Comparison of ENCODE assay signal across 8 cellular contexts in the genomic region with DNA sequence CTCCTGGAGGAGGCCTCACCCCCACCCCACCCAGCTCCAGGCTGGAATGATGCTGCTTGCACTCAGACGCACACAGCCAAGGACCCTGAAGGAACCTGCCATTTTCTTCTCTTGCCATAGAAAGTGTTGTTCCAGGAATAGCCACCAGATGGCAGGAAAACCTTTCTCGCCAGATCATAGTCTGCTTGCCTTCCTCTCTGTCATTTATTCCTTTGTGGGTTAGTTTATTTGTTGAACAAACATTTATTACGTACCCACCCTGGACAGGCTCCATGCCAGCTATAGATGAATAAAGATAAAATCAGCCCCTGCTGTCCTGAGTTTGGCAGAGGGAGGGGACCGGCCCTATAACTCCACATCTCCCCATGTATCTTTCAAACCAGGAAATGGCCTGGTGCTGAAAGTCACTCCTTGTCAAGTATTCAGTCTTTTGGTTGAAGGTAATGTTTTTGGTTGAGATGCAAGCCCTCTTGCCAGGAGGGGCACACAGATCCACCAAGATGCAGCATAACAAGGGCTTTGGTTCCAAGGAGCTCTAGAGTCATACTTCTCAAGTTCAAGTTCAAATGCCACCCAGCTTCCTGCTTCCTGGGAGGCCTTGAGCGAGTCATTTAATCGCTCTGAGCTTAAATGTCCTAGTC. TPM values are rescaled to one million over a fixed set of nuclear protein-coding genes. Genes with fewer than 3 reads are reported as not detected.
DNase-seq lines count a peak whose midpoint lies in the region; ATAC-seq lines count a peak whose summit lies in the region.

No MANE protein-coding gene starts in this region.

- H3K4me3 ChIP-seq in CD4-positive, CD25-positive, alpha-beta regulatory T cell (ENCODE audit: low read depth, low read length), result peak overlapping the region; percentile 0

- H3K27me3 Mint-ChIP-seq in CD4-positive, CD25-positive, alpha-beta regulatory T cell, result no peaks in the 10 kb centered on the region
- H3K27me3 Mint-ChIP-seq in stimulated activated naive B cell treated with anti-CD40 and anti-IgM and Interleukin-4, amounts not matched to agents 10 μg/mL and 1 μg/mL and 100 μg/mL, for 72 hours, result peaks cover 9 to 13% of the 10 kb centered on the region in 2 donors

- no peak overlapping the region for H3K27ac ChIP-seq in CD4-positive, CD25-positive, alpha-beta regulatory T cell (ENCODE audit: insufficient read depth, low read length, poor library complexity, severe bottlenecking)

- H3K4me1 Mint-ChIP-seq in CD4-positive, CD25-positive, alpha-beta regulatory T cell, result peaks cover 0 to 29% (median 12%) of the 10 kb centered on the region in 4 donors
- H3K4me1 Mint-ChIP-seq in stimulated activated naive B cell treated with anti-CD40 and anti-IgM and Interleukin-4, amounts not matched to agents 10 μg/mL and 1 μg/mL and 100 μg/mL, for 72 hours, result peaks cover 1 to 9% of the 10 kb centered on the region in 2 donors

- H3K36me3 Mint-ChIP-seq in CD4-positive, CD25-positive, alpha-beta regulatory T cell, result no peaks in the 10 kb centered on the region
- no peaks in the 10 kb centered on the region for H3K36me3 Mint-ChIP-seq in stimulated activated naive B cell treated with anti-CD40 and anti-IgM and Interleukin-4, amounts not matched to agents 10 μg/mL and 1 μg/mL and 100 μg/mL, for 72 hours

- no peaks in the 10 kb centered on the region for H3K36me3 ChIP-seq in CD4-positive, CD25-positive, alpha-beta regulatory T cell (ENCODE audit: control insufficient read depth, insufficient read depth, low read length)

- no peaks in the 10 kb centered on the region for H3K9me3 ChIP-seq in CD4-positive, CD25-positive, alpha-beta regulatory T cell (ENCODE audit: control insufficient read depth in 2 of 2, low read length in 2 of 2)

- H3K4me3 Mint-ChIP-seq in CD4-positive, CD25-positive, alpha-beta regulatory T cell, result peak overlapping the region in 1 of 4 donors; percentile 2
- H3K4me3 Mint-ChIP-seq in stimulated activated naive B cell treated with anti-CD40 and anti-IgM and Interleukin-4, amounts not matched to agents 10 μg/mL and 1 μg/mL and 100 μg/mL, for 72 hours, result no peak overlapping the region

- H3K27me3 ChIP-seq in CD4-positive, CD25-positive, alpha-beta regulatory T cell (ENCODE audit: control insufficient read depth, insufficient read depth, low read length), result no peaks in the 10 kb centered on the region

- H3K27ac Mint-ChIP-seq in CD4-positive, CD25-positive, alpha-beta regulatory T cell, result peak overlapping the region; percentile 71 to 91 (median 91)
- peak overlapping the region; percentile 16 for H3K27ac Mint-ChIP-seq in stimulated activated naive B cell treated with anti-CD40 and anti-IgM and Interleukin-4, amounts not matched to agents 10 μg/mL and 1 μg/mL and 100 μg/mL, for 72 hours

- DNase-seq in CD4-positive, CD25-positive, alpha-beta regulatory T cell, result peak; percentile 53 to 84 (median 81)
- peak; percentile 79 for DNase-seq in NCI-H748 treated with DMSO at 0.1 percent for 48 hours (lab: John Stamatoyannopoulos, UW)
- peak; percentile 65 for DNase-seq in activated CD4-positive, alpha-beta T cell treated with anti-CD3 and anti-CD28 coated beads, Interleukin-2, amount 50 U/mL, for 1 hour
- DNase-seq in effector CD4-positive, alpha-beta T cell, result peak; percentile 67
- peak; percentile 72 for DNase-seq in midbrain (lab: John Stamatoyannopoulos, UW)
- peak; percentile 56 for DNase-seq in stimulated activated naive B cell treated with anti-CD40 and anti-IgM and Interleukin-4, amounts not matched to agents 10 μg/mL and 1 μg/mL and 100 μg/mL, for 72 hours

- peaks cover 19% of the 10 kb centered on the region for H3K4me1 ChIP-seq in CD4-positive, CD25-positive, alpha-beta regulatory T cell (ENCODE audit: control insufficient read depth, insufficient read depth, low read length, poor library complexity, severe bottlenecking)

- ATAC-seq in CD4-positive, CD25-positive, alpha-beta regulatory T cell (ENCODE audit: low read depth in 2 of 2), result peak; percentile 48 to 50
- peak; percentile 43 for ATAC-seq in HG02798 (IDR thresholded peaks at IDR 0.05; ENCODE audit: poor library complexity, unreplicated experiment)
- peak; percentile 79 for ATAC-seq in stimulated activated naive B cell treated with anti-CD40 and anti-IgM and Interleukin-4, amounts not matched to agents 10 μg/mL and 1 μg/mL and 100 μg/mL, for 72 hours (replicated peaks)
- ATAC-seq in GM18873 (IDR thresholded peaks at IDR 0.05; ENCODE audit: low FRiP score, unreplicated experiment), result no peak

- no peaks in the 10 kb centered on the region for H3K9me3 Mint-ChIP-seq in CD4-positive, CD25-positive, alpha-beta regulatory T cell
- H3K9me3 Mint-ChIP-seq in stimulated activated naive B cell treated with anti-CD40 and anti-IgM and Interleukin-4, amounts not matched to agents 10 μg/mL and 1 μg/mL and 100 μg/mL, for 72 hours, result no peaks in the 10 kb centered on the region

RNA-seq across cellular contexts. Expression of a gene that starts 7.0 kb away (rescaled TPM):
- 16.4 TPM for total RNA-seq in CD4-positive, CD25-positive, alpha-beta regulatory T cell
- 1 to 10 TPM in 3 of 4 donors, under 1 TPM in 1; 0.68 to 1.7 (median 1.3) TPM for polyA plus RNA-seq in CD4-positive, CD25-positive, alpha-beta regulatory T cell

RNA-seq across cellular contexts. Expression of a gene that starts 52.8 kb away (rescaled TPM):
- not detected for total RNA-seq in CD4-positive, CD25-positive, alpha-beta regulatory T cell
- not detected for polyA plus RNA-seq in CD4-positive, CD25-positive, alpha-beta regulatory T cell
